ENCODE assay signal across 11 cellular contexts in genomic region chr9:72911247-72911775, GRCh38. TPM values are rescaled to one million over a fixed set of nuclear protein-coding genes. Genes with fewer than 3 reads are reported as not detected.
"Had no signal": no experiment of that assay in that cellular context is flagged by ENCODE, and none has a peak within 500 bp of the region (broad histone marks: within the 10 kb centered on the region; RNA-seq: fewer than 3 reads in every experiment).

No MANE protein-coding gene starts in this region.

- FAIRE-seq: H1, H54 had no signal

- DNase-seq: GM23248, GOT3, H7, H9, HCEC 1CT, HFFc6 had no signal

- H3K9me3 Mint-ChIP-seq: GM23338, H9, HFFc6 had no signal

- H2AFZ ChIP-seq: GM23248, GM23338 had no signal

- H3K4me3 ChIP-seq: GM23248, GM23338, HAP-1 had no signal

- H3K4me1 ChIP-seq: HAP-1 had no signal

- H3K4me3 Mint-ChIP-seq: GM23338, H9, HFFc6 had no signal

- H3K9me3 ChIP-seq: HAP-1 had no signal

- H3K9ac ChIP-seq: GM23248 had no signal

- ATAC-seq: GM23338, HCT116 had no signal

- H3K27ac Mint-ChIP-seq: GM23338, HFFc6 had no signal

- H3K4me2 ChIP-seq: GM23338 had no signal

- H3K36me3 ChIP-seq: HAP-1 had no signal

- H3K27ac ChIP-seq: GM23248 had no signal

RNA-seq across cellular contexts. Expression of gene ALDH1A1, which starts 41.5 kb away (rescaled TPM):
- total RNA-seq: GM23248 had no signal
- polyA plus RNA-seq: GM23248 had no signal
